In the genomic region with DNA sequence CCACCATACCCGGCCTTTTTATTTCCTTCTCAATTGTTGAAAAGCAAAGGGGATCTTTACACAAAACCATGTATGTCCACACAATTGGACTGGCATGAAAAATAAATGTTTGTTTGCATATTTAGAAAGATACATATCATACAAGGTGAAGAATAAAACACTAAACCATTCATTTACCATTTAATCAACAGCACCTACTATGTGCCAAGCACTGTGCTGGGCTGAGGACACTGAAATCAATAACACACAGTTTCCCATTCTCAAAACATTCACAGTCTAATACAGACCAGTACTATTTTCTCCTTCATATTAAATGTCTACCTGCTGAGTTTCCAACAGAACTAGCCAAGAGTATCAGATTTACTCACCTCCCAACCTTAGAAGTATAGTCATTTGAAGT, we compare ENCODE assay signal across 16 cellular contexts.
DNase-seq lines count a peak whose midpoint lies in the region; ATAC-seq, FAIRE-seq and TF ChIP-seq lines count a peak whose summit lies in the region.
"Had no signal": no experiment of that assay in that cellular context is flagged by ENCODE, and none has a peak within 500 bp of the region (broad histone marks: within the 10 kb centered on the region; RNA-seq: fewer than 3 reads in every experiment).

No MANE protein-coding gene starts in this region.

- no peak overlapping the region for H3K4me3 Mint-ChIP-seq in astrocyte (ENCODE audit: unreplicated experiment)
- H3K4me3 Mint-ChIP-seq: CD4-positive, CD25-positive, alpha-beta regulatory T cell had no signal

- ATAC-seq in HCT116 (no peak), HG03159 (IDR thresholded peaks at IDR 0.05; ENCODE audit: unreplicated experiment) (no peak)

- RAD21 ChIA-PET in HCT116 (lab: Charles Lee; ENCODE audit: low non-redundant PET in 1 of 2, low total read pairs in 2 of 2, uncharacterized antibody in 2 of 2, unreplicated experiment in 2 of 2), result interaction anchor here in 1 of 2 experiments (0.6 kb wide), 1 partner anchor 29 kb away, joined by 5 read pairs; no protein-coding TSS in a partner anchor

- H3K4me3 ChIP-seq in DOHH2 (ENCODE audit: low read length) (peak overlapping the region; percentile 40), HCT116 (replicated peaks in 1 of 2; ENCODE audit: low read depth in 1 of 2, low read length in 2 of 2) (no peak overlapping the region), astrocyte (ENCODE audit: insufficient read depth, low read depth, low read length) (no peak overlapping the region), trophoblast cell (ENCODE audit: low read depth, low read length) (no peak overlapping the region), ascending aorta (no peak overlapping the region), lower leg skin (ENCODE audit: low read depth, poor library complexity, severe bottlenecking) (no peak overlapping the region)

- TF ChIP-seq RAD21 in HCT116 (IDR thresholded peaks at IDR 0.05; ENCODE audit: low read depth), result no peak

- TSS peak; percentile 11 for BruUV-seq in HCT116 (replicated peaks; lab: Mats Ljungman, UMichigan)

- no peak for DNase-seq in HCT116 (ENCODE audit: low read depth, low spot score)
- DNase-seq in astrocyte (ENCODE audit: low read depth), result no peak
- no peak for DNase-seq in trophoblast cell
- no peak for DNase-seq in ascending aorta (ENCODE audit: low spot score in 2 of 2)
- DNase-seq in lower leg skin (ENCODE audit: low spot score in 2 of 2), result no peak
- DNase-seq: ACHN; BE2C; CD4-positive, CD25-positive, alpha-beta regulatory T cell; GF-D8; GOT3; KBM-7 had no signal

- H3K18ac ChIP-seq in trophoblast cell (ENCODE audit: low read length), result no peak overlapping the region

- no peaks in the 10 kb centered on the region for H3K79me1 ChIP-seq in trophoblast cell (ENCODE audit: low read length)

- H3K36me3 ChIP-seq in DOHH2 (ENCODE audit: control insufficient read depth, low read length) (no peaks in the 10 kb centered on the region), HCT116 (ENCODE audit: control insufficient read depth in 1 of 2, insufficient read depth in 2 of 2, low read length in 2 of 2) (no peaks in the 10 kb centered on the region), astrocyte (ENCODE audit: insufficient read depth, low read length) (no peaks in the 10 kb centered on the region), trophoblast cell (ENCODE audit: control insufficient read depth in 1 of 2, insufficient read depth in 2 of 2, low read length in 2 of 2) (peaks cover 0 to 3% of the 10 kb centered on the region in 2 experiments), ascending aorta (no peaks in the 10 kb centered on the region)
- H3K36me3 ChIP-seq: BE2C had no signal

- no peak for FAIRE-seq in astrocyte (lab: Jason Lieb, UNC)
- FAIRE-seq: A204.1, D721Med had no signal

- H3K79me2 ChIP-seq in DOHH2 (ENCODE audit: control insufficient read depth, low read length) (no peaks in the 10 kb centered on the region), HCT116 (ENCODE audit: insufficient read depth, low read length) (peaks cover 97% of the 10 kb centered on the region), astrocyte (ENCODE audit: insufficient read depth, low read length) (peaks cover 96% of the 10 kb centered on the region), trophoblast cell (ENCODE audit: control insufficient read depth, insufficient read depth, low read length, poor library complexity) (peaks cover 2% of the 10 kb centered on the region)

- no peak overlapping the region for H4K12ac ChIP-seq in trophoblast cell (ENCODE audit: low read depth, low read length)

- POLR2A ChIA-PET in HCT116 (lab: Charles Lee), result no interaction called here

- no peak overlapping the region for H3K9ac ChIP-seq in HCT116 (ENCODE audit: low read length)
- H3K9ac ChIP-seq in astrocyte (ENCODE audit: low read length), result no peak overlapping the region
- H3K9ac ChIP-seq in trophoblast cell (ENCODE audit: low read length), result no peak overlapping the region

- peak overlapping the region; percentile 56 for H3K4me2 ChIP-seq in DOHH2 (ENCODE audit: low read length)
- no peak overlapping the region for H3K4me2 ChIP-seq in HCT116 (ENCODE audit: low read length)
- no peak overlapping the region for H3K4me2 ChIP-seq in astrocyte (ENCODE audit: low read length)
- no peak overlapping the region for H3K4me2 ChIP-seq in trophoblast cell (ENCODE audit: low read length)

- CTCF ChIA-PET in HCT116 (lab: Charles Lee), result interaction anchor here (1.9 kb wide), 1 partner anchor 28 kb away, joined by 7 read pairs; no protein-coding TSS in a partner anchor

- H3K9me2 ChIP-seq in DOHH2 (replicated peaks; ENCODE audit: control insufficient read depth, low read length) (no peaks in the 10 kb centered on the region), HCT116 (ENCODE audit: insufficient read depth) (no peaks in the 10 kb centered on the region)

- H3K27me3 ChIP-seq in DOHH2 (ENCODE audit: control insufficient read depth, low read length) (no peaks in the 10 kb centered on the region), HCT116 (ENCODE audit: insufficient read depth, low read length) (no peaks in the 10 kb centered on the region), astrocyte (ENCODE audit: insufficient read depth, low read length) (no peaks in the 10 kb centered on the region), trophoblast cell (ENCODE audit: insufficient read depth, low read length) (no peaks in the 10 kb centered on the region), ascending aorta (no peaks in the 10 kb centered on the region)

- peak overlapping the region; percentile 12 for H3K27ac Mint-ChIP-seq in astrocyte (ENCODE audit: unreplicated experiment)

- no peak overlapping the region for H2BK5ac ChIP-seq in trophoblast cell (ENCODE audit: low read depth, low read length, poor library complexity)

- no peak overlapping the region for H4K91ac ChIP-seq in trophoblast cell (ENCODE audit: low read depth, low read length)

- H3K4me1 ChIP-seq in DOHH2 (ENCODE audit: control insufficient read depth, low read length) (peaks cover 66% of the 10 kb centered on the region), HCT116 (ENCODE audit: control insufficient read depth in 1 of 2, insufficient read depth in 2 of 2, low read length in 2 of 2) (peaks cover 16 to 40% of the 10 kb centered on the region in 2 experiments), astrocyte (ENCODE audit: insufficient read depth, low read length) (peaks cover 22% of the 10 kb centered on the region), trophoblast cell (ENCODE audit: control insufficient read depth in 1 of 2, insufficient read depth in 2 of 2, low read length in 2 of 2) (peaks cover 2 to 5% of the 10 kb centered on the region in 2 experiments), ascending aorta (no peaks in the 10 kb centered on the region)
- H3K4me1 ChIP-seq: BE2C had no signal

- no peak overlapping the region for H2BK120ac ChIP-seq in trophoblast cell (ENCODE audit: insufficient read depth, low read length, poor library complexity)

- H3K4ac ChIP-seq in trophoblast cell (ENCODE audit: low read depth, low read length), result peak overlapping the region; percentile 51

- intact Hi-C loops in HCT116 (cut with micrococcal nuclease), result no loop called here
- intact Hi-C loops in ascending aorta (cut with DNase I), result no loop called here
- intact Hi-C loops in lower leg skin (cut with DNase I; ENCODE audit: low total_unique reads), result no loop called here

- no peak overlapping the region for H2BK12ac ChIP-seq in trophoblast cell (ENCODE audit: low read length)

- no peaks in the 10 kb centered on the region for H4K20me1 ChIP-seq in DOHH2 (ENCODE audit: control insufficient read depth, insufficient read depth, low read depth, low read length)
- H4K20me1 ChIP-seq in HCT116 (ENCODE audit: insufficient read depth), result peaks cover 42% of the 10 kb centered on the region; the same call in 1 of the 2 replicates
- peaks cover 79% of the 10 kb centered on the region for H4K20me1 ChIP-seq in astrocyte (ENCODE audit: insufficient read depth, low read length)

- no peaks in the 10 kb centered on the region for H3K27me3 Mint-ChIP-seq in astrocyte (ENCODE audit: low read depth, unreplicated experiment)

- no peak overlapping the region for H4K8ac ChIP-seq in trophoblast cell (ENCODE audit: low read depth, low read length)

- no peaks in the 10 kb centered on the region for H3K9me3 ChIP-seq in DOHH2 (ENCODE audit: control insufficient read depth, insufficient read depth, low read length)
- H3K9me3 ChIP-seq in HCT116 (ENCODE audit: control insufficient read depth in 1 of 2, insufficient read depth in 1 of 2, low read depth in 1 of 2, low read length in 2 of 2), result no peaks in the 10 kb centered on the region
- no peaks in the 10 kb centered on the region for H3K9me3 ChIP-seq in astrocyte (ENCODE audit: insufficient read depth, low read depth, low read length)
- no peaks in the 10 kb centered on the region for H3K9me3 ChIP-seq in trophoblast cell (ENCODE audit: insufficient read depth, low read depth, low read length)
- no peaks in the 10 kb centered on the region for H3K9me3 ChIP-seq in ascending aorta
- H3K9me3 ChIP-seq: BE2C, Caco-2 had no signal

- no peak overlapping the region for H2AK5ac ChIP-seq in trophoblast cell (ENCODE audit: low read length)

- H3K9me3 Mint-ChIP-seq in astrocyte (ENCODE audit: unreplicated experiment), result no peaks in the 10 kb centered on the region

- H3K27ac ChIP-seq in DOHH2 (ENCODE audit: low read depth, low read length) (peak overlapping the region; percentile 14), HCT116 (ENCODE audit: low read depth, low read length) (no peak overlapping the region), astrocyte (ENCODE audit: low read depth, low read length) (no peak overlapping the region), trophoblast cell (ENCODE audit: low read depth, low read length) (no peak overlapping the region), ascending aorta (no peak overlapping the region)

- no peak overlapping the region for H3K14ac ChIP-seq in trophoblast cell (ENCODE audit: low read length)

- no peak overlapping the region for H2AFZ ChIP-seq in HCT116 (ENCODE audit: low read depth, low read length, poor library complexity, severe bottlenecking)
- H2AFZ ChIP-seq in astrocyte (ENCODE audit: low read depth, low read length), result no peak overlapping the region
- no peak overlapping the region for H2AFZ ChIP-seq in trophoblast cell (ENCODE audit: insufficient read depth, low read length, poor library complexity)

- no peak for TF ChIP-seq POLR2A in HCT116 (IDR thresholded peaks at IDR 0.05; ENCODE audit: borderline replicate concordance, extremely low read depth, insufficient read depth, insufficient read length)
- no peak for TF ChIP-seq POLR2A in lower leg skin (IDR thresholded peaks at IDR 0.05)

- no peaks in the 10 kb centered on the region for H3K36me3 Mint-ChIP-seq in astrocyte (ENCODE audit: low read depth, unreplicated experiment)
- H3K36me3 Mint-ChIP-seq: CD4-positive, CD25-positive, alpha-beta regulatory T cell had no signal

- peaks cover 65% of the 10 kb centered on the region for H3K4me1 Mint-ChIP-seq in astrocyte (ENCODE audit: low read depth, unreplicated experiment)
- H3K4me1 Mint-ChIP-seq: CD4-positive, CD25-positive, alpha-beta regulatory T cell had no signal

- TF ChIP-seq CTCF in DOHH2 (IDR thresholded peaks at IDR 0.05; ENCODE audit: low read depth, low read length, poor library complexity, severe bottlenecking) (no peak), HCT116 (IDR thresholded peaks at IDR 0.05 in 2 of 3, conservative IDR thresholded peaks at IDR 0.05 in 1 of 3; ENCODE audit: borderline replicate concordance in 1 of 3, insufficient read depth in 1 of 3, low read depth in 2 of 3, low read length in 2 of 3) (no peak), astrocyte (IDR thresholded peaks at IDR 0.05; ENCODE audit: insufficient read depth, low read depth, low read length) (no peak), ascending aorta (IDR thresholded peaks at IDR 0.05) (no peak), lower leg skin (IDR thresholded peaks at IDR 0.05) (no peak)

- no CpG with 5 or more reads among the region's 1 CpG for WGBS in trophoblast cell (ENCODE audit: extremely low coverage, insufficient coverage, insufficient read length)
- 91% methylated on average over 1 of the region's 1 CpG for WGBS in lower leg skin, 2 donors

- H3K23ac ChIP-seq in trophoblast cell (ENCODE audit: low read length), result no peak overlapping the region

- peaks cover 13% of the 10 kb centered on the region for H3F3A ChIP-seq in DOHH2 (ENCODE audit: control insufficient read depth, insufficient read depth)
